In the genomic region with DNA sequence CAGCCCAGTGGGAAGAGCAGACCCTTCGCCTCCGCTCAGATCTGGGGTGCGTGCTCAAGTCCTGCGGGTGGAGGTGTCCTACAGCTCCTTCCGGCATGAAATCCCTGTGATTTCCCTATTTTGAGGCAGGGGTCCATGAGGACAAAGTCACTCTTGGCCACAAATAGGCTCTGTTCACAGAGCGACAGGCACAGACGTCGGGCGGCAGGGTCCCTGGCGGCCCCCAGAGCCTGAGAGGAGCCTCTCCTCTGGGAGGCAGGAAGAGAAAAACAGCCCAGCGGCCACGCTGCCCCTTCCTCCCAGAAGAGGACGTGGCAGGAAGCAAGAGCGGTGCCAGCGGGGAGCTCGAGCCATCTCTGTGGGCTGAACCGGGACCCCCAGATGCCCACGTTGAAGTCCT, we compare ENCODE assay signal across 18 cellular contexts. TPM values are rescaled to one million over a fixed set of nuclear protein-coding genes. Genes with fewer than 3 reads are reported as not detected.
A peak's percentile ranks its signal among the peaks of the same experiment; 100 is the strongest.
DNase-seq lines count a peak whose midpoint lies in the region; ATAC-seq and TF ChIP-seq lines count a peak whose summit lies in the region.
"Had no signal": no experiment of that assay in that cellular context is flagged by ENCODE, and none has a peak within 500 bp of the region (broad histone marks: within the 10 kb centered on the region; RNA-seq: fewer than 3 reads in every experiment).

No MANE protein-coding gene starts in this region.

- WGBS in psoas muscle, 3 donors, result 83 to 88% (median 87%) methylated on average over 18 of the region's 18 CpGs
- WGBS in tibial nerve, 2 donors, result 79 to 84% methylated on average over 16 to 18 of the region's 18 CpGs

- H3K4me1 ChIP-seq in BLaER1 treated with 17β-estradiol and CSF1 and Interleukin-3, amounts not matched to agents 10 nM and 100 nM, result peaks cover 14 to 96% (median 88%) of the 10 kb centered on the region in 10 experiments
- H3K4me1 ChIP-seq in psoas muscle (peaks cover 92% of the 10 kb centered on the region), skeletal muscle tissue (ENCODE audit: control insufficient read depth in 3 of 3, insufficient read depth in 3 of 3, low read length in 3 of 3) (peaks cover 97 to 99% (median 98%) of the 10 kb centered on the region in 3 donors), BE2C (peaks cover 10% of the 10 kb centered on the region), tibial nerve (peaks cover 0 to 9% (median 0%) of the 10 kb centered on the region in 4 donors)
- H3K4me1 ChIP-seq: Caco-2 had no signal

- H3K27ac Mint-ChIP-seq in nephron progenitor cell, result peak overlapping the region; percentile 68
- H3K27ac Mint-ChIP-seq: CD4-positive, alpha-beta T cell; CD8-positive, alpha-beta T cell had no signal

- peaks cover 0 to 5% (median 0%) of the 10 kb centered on the region in 11 experiments; a peak in 2 of 22 replicates for H3K9me3 ChIP-seq in BLaER1 treated with 17β-estradiol and CSF1 and Interleukin-3, amounts not matched to agents 10 nM and 100 nM (replicated peaks in 1 of 11)
- no peaks in the 10 kb centered on the region for H3K9me3 ChIP-seq in psoas muscle
- H3K9me3 ChIP-seq in skeletal muscle tissue (ENCODE audit: control insufficient read depth in 3 of 3, low read length in 3 of 3), result no peaks in the 10 kb centered on the region
- H3K9me3 ChIP-seq in BE2C, result no peaks in the 10 kb centered on the region
- peaks cover 0 to 5% (median 0%) of the 10 kb centered on the region in 4 donors for H3K9me3 ChIP-seq in tibial nerve
- H3K9me3 ChIP-seq: Caco-2 had no signal

- no peaks in the 10 kb centered on the region for H3K36me3 ChIP-seq in BLaER1 treated with 17β-estradiol and CSF1 and Interleukin-3, amounts not matched to agents 10 nM and 100 nM
- H3K36me3 ChIP-seq in psoas muscle (ENCODE audit: insufficient read depth in 1 of 2, low read depth in 1 of 2), result peaks cover 0 to 19% of the 10 kb centered on the region in 2 donors
- H3K36me3 ChIP-seq in skeletal muscle tissue (ENCODE audit: control insufficient read depth in 3 of 3, insufficient read depth in 3 of 3, low read length in 3 of 3), result peaks cover 7 to 13% (median 9%) of the 10 kb centered on the region in 3 donors
- no peaks in the 10 kb centered on the region for H3K36me3 ChIP-seq in BE2C
- H3K36me3 ChIP-seq in tibial nerve, result no peaks in the 10 kb centered on the region

- H3K9ac ChIP-seq in BLaER1 treated with 17β-estradiol and CSF1 and Interleukin-3, amounts not matched to agents 10 nM and 100 nM, result no peak overlapping the region
- peak overlapping the region; percentile 29 to 84 (median 40) for H3K9ac ChIP-seq in skeletal muscle tissue (ENCODE audit: low read depth in 1 of 3, low read length in 3 of 3)

- peaks cover 18% of the 10 kb centered on the region for H3K27me3 Mint-ChIP-seq in nephron progenitor cell (ENCODE audit: low read depth, poor library complexity)
- H3K27me3 Mint-ChIP-seq: CD4-positive, alpha-beta T cell had no signal

- no peak overlapping the region for H3K4me3 Mint-ChIP-seq in nephron progenitor cell
- H3K4me3 Mint-ChIP-seq: CD4-positive, alpha-beta T cell; CD8-positive, alpha-beta T cell had no signal

- no peak overlapping the region for H3K4me3 ChIP-seq in BLaER1 treated with 17β-estradiol and CSF1 and Interleukin-3, amounts not matched to agents 10 nM and 100 nM
- H3K4me3 ChIP-seq in psoas muscle, result no peak overlapping the region
- no peak overlapping the region for H3K4me3 ChIP-seq in skeletal muscle tissue (ENCODE audit: low read length in 3 of 3)
- H3K4me3 ChIP-seq in BE2C (ENCODE audit: low read depth, low read length), result no peak overlapping the region
- no peak overlapping the region for H3K4me3 ChIP-seq in tibial nerve

- no peaks in the 10 kb centered on the region for H3K36me3 Mint-ChIP-seq in nephron progenitor cell (ENCODE audit: low read depth)
- H3K36me3 Mint-ChIP-seq: CD8-positive, alpha-beta T cell had no signal

- peak overlapping the region in 9 of 11 experiments; percentile 15 to 86 (median 46); a peak in 15 of 22 replicates for H3K4me2 ChIP-seq in BLaER1 treated with 17β-estradiol and CSF1 and Interleukin-3, amounts not matched to agents 10 nM and 100 nM

- H4K20me1 ChIP-seq in BLaER1 treated with 17β-estradiol and CSF1 and Interleukin-3, amounts not matched to agents 10 nM and 100 nM, result peaks cover 0 to 7% (median 0%) of the 10 kb centered on the region in 11 experiments; a peak in 1 of 22 replicates

- TF ChIP-seq CTCF in nephron progenitor cell (IDR thresholded peaks at IDR 0.05), result no peak
- no peak for TF ChIP-seq CTCF in psoas muscle (IDR thresholded peaks at IDR 0.05)
- TF ChIP-seq CTCF in BE2C (IDR thresholded peaks at IDR 0.05; ENCODE audit: low read depth, low read length), result no peak
- no peak for TF ChIP-seq CTCF in tibial nerve (IDR thresholded peaks at IDR 0.05)

- peaks cover 4% of the 10 kb centered on the region for H3K9me3 Mint-ChIP-seq in nephron progenitor cell
- H3K9me3 Mint-ChIP-seq: CD4-positive, alpha-beta T cell; CD8-positive, alpha-beta T cell had no signal

- TF ChIP-seq EP300 in tibial nerve (IDR thresholded peaks at IDR 0.05), result no peak

- no peak for ATAC-seq in psoas muscle
- ATAC-seq in HG02798 (IDR thresholded peaks at IDR 0.05; ENCODE audit: poor library complexity, unreplicated experiment), result no peak
- ATAC-seq: CD8-positive, alpha-beta T cell had no signal

- TF ChIP-seq POLR2A in tibial nerve (IDR thresholded peaks at IDR 0.05), result no peak

- intact Hi-C loops in psoas muscle (cut with DNase I), result loop anchor here (5.0 kb wide), 1 partner anchor 37 kb away; a partner anchor contains a TSS

- no peak for DNase-seq in nephron progenitor cell
- no peak for DNase-seq in psoas muscle
- DNase-seq in BE2C, result no peak
- no peak for DNase-seq in tibial nerve (ENCODE audit: low spot score in 2 of 2)
- no peak for DNase-seq in stimulated activated CD4-positive, alpha-beta T cell treated with anti-CD3 and anti-CD28 coated beads, Interleukin-15, amount 100 ng/mL, for 24 hours
- DNase-seq: 8988T; ACHN; Caco-2; Calu3; CD4-positive, alpha-beta T cell; CD8-positive, alpha-beta T cell; DMS79 treated with DMSO at 0.1 percent for 48 hours; GF-D8 had no signal

- H3K27ac ChIP-seq in BLaER1 treated with 17β-estradiol and CSF1 and Interleukin-3, amounts not matched to agents 10 nM and 100 nM, result no peak overlapping the region
- H3K27ac ChIP-seq in psoas muscle, result peak overlapping the region; percentile 98
- H3K27ac ChIP-seq in skeletal muscle tissue (ENCODE audit: low read depth, low read length), result peak overlapping the region; percentile 76
- no peak overlapping the region for H3K27ac ChIP-seq in tibial nerve
- H3K27ac ChIP-seq: C4-2B had no signal

- peaks cover 74% of the 10 kb centered on the region for H3K4me1 Mint-ChIP-seq in nephron progenitor cell

- 0 out of 22 replicates have a peak, but pooled peaks cover 0 to 6% (median 0%) of the 10 kb centered on the region in 11 experiments for H3K27me3 ChIP-seq in BLaER1 treated with 17β-estradiol and CSF1 and Interleukin-3, amounts not matched to agents 10 nM and 100 nM
- H3K27me3 ChIP-seq in psoas muscle (ENCODE audit: insufficient read depth in 3 of 3, low read length in 2 of 3) (no peaks in the 10 kb centered on the region), skeletal muscle tissue (ENCODE audit: control insufficient read depth in 3 of 3, insufficient read depth in 3 of 3, low read length in 3 of 3) (no peaks in the 10 kb centered on the region), BE2C (no peaks in the 10 kb centered on the region), tibial nerve (no peaks in the 10 kb centered on the region)

RNA-seq across cellular contexts. Expression of a gene that starts 38.7 kb away (rescaled TPM):
- total RNA-seq in psoas muscle (100 to 1,000 TPM; 127 to 956 (median 461) TPM), skeletal muscle tissue (7.3 TPM), tibial nerve (100 to 1,000 TPM in 1 of 4 donors, 10 to 100 TPM in 3; 29.1 to 125 (median 41.7) TPM)
- 100 to 1,000 TPM in 2 of 3 donors, 10 to 100 TPM in 1; 82.2 to 295 (median 123) TPM for polyA plus RNA-seq in psoas muscle
- 10.1 TPM for polyA plus RNA-seq in BE2C (2012; ENCODE audit: insufficient read depth, insufficient read length, low read depth)
- polyA plus RNA-seq: AG04450 had no signal

Comparison
In these comparisons a context has a peak if more than half of its experiments do, and no peak if none do; other contexts are left out.
1. H3K27ac ChIP-seq: peak in psoas muscle (single experiment) and skeletal muscle tissue (single experiment); none in BLaER1 treated with 17β-estradiol and CSF1 and Interleukin-3, amounts not matched to agents 10 nM and 100 nM (0 of 11) and tibial nerve (0 of 4).
2. H3K9ac ChIP-seq: peak in skeletal muscle tissue (3 of 3); none in BLaER1 treated with 17β-estradiol and CSF1 and Interleukin-3, amounts not matched to agents 10 nM and 100 nM (0 of 11).